ENCODE assay signal across 1 cellular context in the genomic region with DNA sequence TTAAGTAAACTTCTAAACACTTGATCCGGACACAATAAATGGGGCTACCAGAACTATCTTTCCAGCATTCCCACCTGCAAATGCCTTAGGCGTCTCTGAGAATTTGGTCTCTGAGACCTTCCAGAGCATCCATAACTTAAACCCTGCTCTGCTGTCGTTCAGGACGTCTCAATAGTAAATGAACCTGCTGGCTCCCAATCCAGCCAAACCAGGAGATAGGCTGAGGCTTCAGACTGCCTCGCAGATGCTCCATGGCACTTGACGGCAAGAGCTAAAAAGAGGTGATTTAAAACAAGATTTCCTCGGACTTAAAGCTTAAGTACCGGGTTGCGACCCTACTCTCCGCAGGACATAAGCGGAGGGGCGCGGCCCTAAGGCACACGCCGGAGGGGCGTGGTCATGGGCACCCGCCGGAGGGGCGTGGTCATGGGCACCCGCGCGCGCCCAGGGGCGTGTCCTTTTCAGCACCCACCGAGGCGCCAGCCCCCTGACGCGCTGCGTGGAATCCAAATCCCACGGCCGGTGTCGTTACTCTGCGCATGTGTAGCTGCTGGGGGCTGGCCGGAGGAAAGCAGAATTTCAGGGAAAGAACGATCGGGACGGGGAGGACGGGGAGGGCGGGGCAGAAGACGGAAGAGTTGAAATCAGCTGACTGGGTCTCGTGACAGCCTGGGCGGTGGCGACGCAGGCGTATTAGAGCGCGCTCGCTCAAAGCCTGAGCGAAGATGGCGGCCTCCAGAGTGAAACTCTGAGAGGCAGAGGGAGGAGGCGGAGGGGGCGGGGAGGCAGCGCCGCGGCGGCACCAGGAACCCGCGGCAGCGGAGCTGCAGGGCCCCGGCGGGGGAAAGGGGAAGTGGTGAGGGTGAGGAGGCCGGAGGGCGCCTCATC.
A peak's percentile ranks its signal among the peaks of the same experiment; 100 is the strongest.
TF ChIP-seq lines count a peak whose summit lies in the region.

A gene with protein sequence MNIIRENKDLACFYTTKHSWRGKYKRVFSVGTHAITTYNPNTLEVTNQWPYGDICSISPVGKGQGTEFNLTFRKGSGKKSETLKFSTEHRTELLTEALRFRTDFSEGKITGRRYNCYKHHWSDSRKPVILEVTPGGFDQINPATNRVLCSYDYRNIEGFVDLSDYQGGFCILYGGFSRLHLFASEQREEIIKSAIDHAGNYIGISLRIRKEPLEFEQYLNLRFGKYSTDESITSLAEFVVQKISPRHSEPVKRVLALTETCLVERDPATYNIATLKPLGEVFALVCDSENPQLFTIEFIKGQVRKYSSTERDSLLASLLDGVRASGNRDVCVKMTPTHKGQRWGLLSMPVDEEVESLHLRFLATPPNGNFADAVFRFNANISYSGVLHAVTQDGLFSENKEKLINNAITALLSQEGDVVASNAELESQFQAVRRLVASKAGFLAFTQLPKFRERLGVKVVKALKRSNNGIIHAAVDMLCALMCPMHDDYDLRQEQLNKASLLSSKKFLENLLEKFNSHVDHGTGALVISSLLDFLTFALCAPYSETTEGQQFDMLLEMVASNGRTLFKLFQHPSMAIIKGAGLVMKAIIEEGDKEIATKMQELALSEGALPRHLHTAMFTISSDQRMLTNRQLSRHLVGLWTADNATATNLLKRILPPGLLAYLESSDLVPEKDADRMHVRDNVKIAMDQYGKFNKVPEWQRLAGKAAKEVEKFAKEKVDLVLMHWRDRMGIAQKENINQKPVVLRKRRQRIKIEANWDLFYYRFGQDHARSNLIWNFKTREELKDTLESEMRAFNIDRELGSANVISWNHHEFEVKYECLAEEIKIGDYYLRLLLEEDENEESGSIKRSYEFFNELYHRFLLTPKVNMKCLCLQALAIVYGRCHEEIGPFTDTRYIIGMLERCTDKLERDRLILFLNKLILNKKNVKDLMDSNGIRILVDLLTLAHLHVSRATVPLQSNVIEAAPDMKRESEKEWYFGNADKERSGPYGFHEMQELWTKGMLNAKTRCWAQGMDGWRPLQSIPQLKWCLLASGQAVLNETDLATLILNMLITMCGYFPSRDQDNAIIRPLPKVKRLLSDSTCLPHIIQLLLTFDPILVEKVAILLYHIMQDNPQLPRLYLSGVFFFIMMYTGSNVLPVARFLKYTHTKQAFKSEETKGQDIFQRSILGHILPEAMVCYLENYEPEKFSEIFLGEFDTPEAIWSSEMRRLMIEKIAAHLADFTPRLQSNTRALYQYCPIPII (N-terminal part only) (plus strand): TSS at position 696 of the 888 bp plus-strand sequence. CDS start 17,049 bp downstream, outside the sequence.

TF ChIP-seq in HepG2, 621 proteins besides CTCF, POLR2A, EP300 and RAD21 (continued from another document and continues in another):
- TF ChIP-seq, protein P1, sequence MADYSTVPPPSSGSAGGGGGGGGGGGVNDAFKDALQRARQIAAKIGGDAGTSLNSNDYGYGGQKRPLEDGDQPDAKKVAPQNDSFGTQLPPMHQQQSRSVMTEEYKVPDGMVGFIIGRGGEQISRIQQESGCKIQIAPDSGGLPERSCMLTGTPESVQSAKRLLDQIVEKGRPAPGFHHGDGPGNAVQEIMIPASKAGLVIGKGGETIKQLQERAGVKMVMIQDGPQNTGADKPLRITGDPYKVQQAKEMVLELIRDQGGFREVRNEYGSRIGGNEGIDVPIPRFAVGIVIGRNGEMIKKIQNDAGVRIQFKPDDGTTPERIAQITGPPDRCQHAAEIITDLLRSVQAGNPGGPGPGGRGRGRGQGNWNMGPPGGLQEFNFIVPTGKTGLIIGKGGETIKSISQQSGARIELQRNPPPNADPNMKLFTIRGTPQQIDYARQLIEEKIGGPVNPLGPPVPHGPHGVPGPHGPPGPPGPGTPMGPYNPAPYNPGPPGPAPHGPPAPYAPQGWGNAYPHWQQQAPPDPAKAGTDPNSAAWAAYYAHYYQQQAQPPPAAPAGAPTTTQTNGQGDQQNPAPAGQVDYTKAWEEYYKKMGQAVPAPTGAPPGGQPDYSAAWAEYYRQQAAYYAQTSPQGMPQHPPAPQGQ (CRISPR knock-in tag; IDR thresholded peaks at IDR 0.05; ENCODE audit: borderline replicate concordance), result no peak
- TF ChIP-seq, protein P2, sequence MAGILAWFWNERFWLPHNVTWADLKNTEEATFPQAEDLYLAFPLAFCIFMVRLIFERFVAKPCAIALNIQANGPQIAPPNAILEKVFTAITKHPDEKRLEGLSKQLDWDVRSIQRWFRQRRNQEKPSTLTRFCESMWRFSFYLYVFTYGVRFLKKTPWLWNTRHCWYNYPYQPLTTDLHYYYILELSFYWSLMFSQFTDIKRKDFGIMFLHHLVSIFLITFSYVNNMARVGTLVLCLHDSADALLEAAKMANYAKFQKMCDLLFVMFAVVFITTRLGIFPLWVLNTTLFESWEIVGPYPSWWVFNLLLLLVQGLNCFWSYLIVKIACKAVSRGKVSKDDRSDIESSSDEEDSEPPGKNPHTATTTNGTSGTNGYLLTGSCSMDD (CRISPR knock-in tag; IDR thresholded peaks at IDR 0.05), result no peak
- TF ChIP-seq ZNF550 (CRISPR knock-in tag; IDR thresholded peaks at IDR 0.05; ENCODE audit: borderline replicate concordance) (no peak), NBN (conservative IDR thresholded peaks at IDR 0.05) (no peak), ZNF501 (CRISPR knock-in tag; IDR thresholded peaks at IDR 0.05) (peak; percentile 88), ADNP (CRISPR knock-in tag; IDR thresholded peaks at IDR 0.05) (no peak), ATRX (CRISPR knock-in tag; IDR thresholded peaks at IDR 0.05; ENCODE audit: borderline replicate concordance) (no peak), XBP1 (CRISPR knock-in tag; IDR thresholded peaks at IDR 0.05) (no peak), SP1 (IDR thresholded peaks at IDR 0.05) (no peak), SP1 (CRISPR knock-in tag; IDR thresholded peaks at IDR 0.05) (peak; percentile 88), ZNF589 (CRISPR knock-in tag; conservative IDR thresholded peaks at IDR 0.05) (no peak), ZNF33A (CRISPR knock-in tag; IDR thresholded peaks at IDR 0.05; ENCODE audit: borderline replicate concordance) (0 out of 2 replicates have a peak, but pooled peaks have one; percentile 57), CREB1 (IDR thresholded peaks at IDR 0.05) (0 out of 2 replicates have a peak, but pooled peaks have one; percentile 1), CREB1 (CRISPR knock-in tag; IDR thresholded peaks at IDR 0.05) (no peak), ZKSCAN8 (CRISPR knock-in tag; IDR thresholded peaks at IDR 0.05; ENCODE audit: borderline replicate concordance) (0 out of 2 replicates have a peak, but pooled peaks have one; percentile 8), GATAD1 (CRISPR knock-in tag; IDR thresholded peaks at IDR 0.05) (peak; percentile 91), ZNF251 (CRISPR knock-in tag; IDR thresholded peaks at IDR 0.05) (no peak), ZNF567 (CRISPR knock-in tag; IDR thresholded peaks at IDR 0.05; ENCODE audit: borderline replicate concordance) (peak; percentile 60; the same call in 1 of the 2 replicates), ZNF30 (CRISPR knock-in tag; IDR thresholded peaks at IDR 0.05) (no peak), PHF21A (CRISPR knock-in tag; IDR thresholded peaks at IDR 0.05) (no peak), ZNF333 (CRISPR knock-in tag; IDR thresholded peaks at IDR 0.05; ENCODE audit: borderline replicate concordance) (no peak), IKZF1 (IDR thresholded peaks at IDR 0.05) (no peak), ZNF878 (CRISPR knock-in tag; IDR thresholded peaks at IDR 0.05) (no peak), CC2D1A (CRISPR knock-in tag; IDR thresholded peaks at IDR 0.05) (no peak), BORCS8-MEF2B (CRISPR knock-in tag; IDR thresholded peaks at IDR 0.05) (0 out of 2 replicates have a peak, but pooled peaks have one; percentile 68), KLF12 (CRISPR knock-in tag; IDR thresholded peaks at IDR 0.05; ENCODE audit: borderline replicate concordance) (peak; percentile 79), STAG1 (CRISPR knock-in tag; IDR thresholded peaks at IDR 0.05) (no peak), SP4 (CRISPR knock-in tag; IDR thresholded peaks at IDR 0.05) (peak; percentile 91), ZNF678 (CRISPR knock-in tag; IDR thresholded peaks at IDR 0.05) (no peak), ZBTB20 (CRISPR knock-in tag; IDR thresholded peaks at IDR 0.05; ENCODE audit: borderline replicate concordance, low read depth) (peak; percentile 14; the same call in 1 of the 2 replicates), TEAD2 (CRISPR knock-in tag; IDR thresholded peaks at IDR 0.05) (no peak), PHF8 (CRISPR knock-in tag; IDR thresholded peaks at IDR 0.05) (peak; percentile 78)
- TF ChIP-seq, protein P3, sequence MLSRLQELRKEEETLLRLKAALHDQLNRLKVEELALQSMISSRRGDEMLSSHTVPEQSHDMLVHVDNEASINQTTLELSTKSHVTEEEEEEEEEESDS (CRISPR knock-in tag; IDR thresholded peaks at IDR 0.05; ENCODE audit: borderline replicate concordance), result no peak
- TF ChIP-seq, protein P4, sequence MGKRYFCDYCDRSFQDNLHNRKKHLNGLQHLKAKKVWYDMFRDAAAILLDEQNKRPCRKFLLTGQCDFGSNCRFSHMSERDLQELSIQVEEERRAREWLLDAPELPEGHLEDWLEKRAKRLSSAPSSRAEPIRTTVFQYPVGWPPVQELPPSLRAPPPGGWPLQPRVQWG (CRISPR knock-in tag; IDR thresholded peaks at IDR 0.05; ENCODE audit: borderline replicate concordance, low read depth), result no peak
- TF ChIP-seq, protein P5, sequence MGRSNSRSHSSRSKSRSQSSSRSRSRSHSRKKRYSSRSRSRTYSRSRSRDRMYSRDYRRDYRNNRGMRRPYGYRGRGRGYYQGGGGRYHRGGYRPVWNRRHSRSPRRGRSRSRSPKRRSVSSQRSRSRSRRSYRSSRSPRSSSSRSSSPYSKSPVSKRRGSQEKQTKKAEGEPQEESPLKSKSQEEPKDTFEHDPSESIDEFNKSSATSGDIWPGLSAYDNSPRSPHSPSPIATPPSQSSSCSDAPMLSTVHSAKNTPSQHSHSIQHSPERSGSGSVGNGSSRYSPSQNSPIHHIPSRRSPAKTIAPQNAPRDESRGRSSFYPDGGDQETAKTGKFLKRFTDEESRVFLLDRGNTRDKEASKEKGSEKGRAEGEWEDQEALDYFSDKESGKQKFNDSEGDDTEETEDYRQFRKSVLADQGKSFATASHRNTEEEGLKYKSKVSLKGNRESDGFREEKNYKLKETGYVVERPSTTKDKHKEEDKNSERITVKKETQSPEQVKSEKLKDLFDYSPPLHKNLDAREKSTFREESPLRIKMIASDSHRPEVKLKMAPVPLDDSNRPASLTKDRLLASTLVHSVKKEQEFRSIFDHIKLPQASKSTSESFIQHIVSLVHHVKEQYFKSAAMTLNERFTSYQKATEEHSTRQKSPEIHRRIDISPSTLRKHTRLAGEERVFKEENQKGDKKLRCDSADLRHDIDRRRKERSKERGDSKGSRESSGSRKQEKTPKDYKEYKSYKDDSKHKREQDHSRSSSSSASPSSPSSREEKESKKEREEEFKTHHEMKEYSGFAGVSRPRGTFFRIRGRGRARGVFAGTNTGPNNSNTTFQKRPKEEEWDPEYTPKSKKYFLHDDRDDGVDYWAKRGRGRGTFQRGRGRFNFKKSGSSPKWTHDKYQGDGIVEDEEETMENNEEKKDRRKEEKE (IDR thresholded peaks at IDR 0.05), result no peak
- TF ChIP-seq, protein P6, sequence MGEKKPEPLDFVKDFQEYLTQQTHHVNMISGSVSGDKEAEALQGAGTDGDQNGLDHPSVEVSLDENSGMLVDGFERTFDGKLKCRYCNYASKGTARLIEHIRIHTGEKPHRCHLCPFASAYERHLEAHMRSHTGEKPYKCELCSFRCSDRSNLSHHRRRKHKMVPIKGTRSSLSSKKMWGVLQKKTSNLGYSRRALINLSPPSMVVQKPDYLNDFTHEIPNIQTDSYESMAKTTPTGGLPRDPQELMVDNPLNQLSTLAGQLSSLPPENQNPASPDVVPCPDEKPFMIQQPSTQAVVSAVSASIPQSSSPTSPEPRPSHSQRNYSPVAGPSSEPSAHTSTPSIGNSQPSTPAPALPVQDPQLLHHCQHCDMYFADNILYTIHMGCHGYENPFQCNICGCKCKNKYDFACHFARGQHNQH (CRISPR knock-in tag; IDR thresholded peaks at IDR 0.05), result no peak; the same call in 1 of the 2 replicates
- TF ChIP-seq, protein P7, sequence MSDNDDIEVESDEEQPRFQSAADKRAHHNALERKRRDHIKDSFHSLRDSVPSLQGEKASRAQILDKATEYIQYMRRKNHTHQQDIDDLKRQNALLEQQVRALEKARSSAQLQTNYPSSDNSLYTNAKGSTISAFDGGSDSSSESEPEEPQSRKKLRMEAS (IDR thresholded peaks at IDR 0.05), result peak; percentile 27; the same call in 1 of the 2 replicates
- TF ChIP-seq, protein P8, sequence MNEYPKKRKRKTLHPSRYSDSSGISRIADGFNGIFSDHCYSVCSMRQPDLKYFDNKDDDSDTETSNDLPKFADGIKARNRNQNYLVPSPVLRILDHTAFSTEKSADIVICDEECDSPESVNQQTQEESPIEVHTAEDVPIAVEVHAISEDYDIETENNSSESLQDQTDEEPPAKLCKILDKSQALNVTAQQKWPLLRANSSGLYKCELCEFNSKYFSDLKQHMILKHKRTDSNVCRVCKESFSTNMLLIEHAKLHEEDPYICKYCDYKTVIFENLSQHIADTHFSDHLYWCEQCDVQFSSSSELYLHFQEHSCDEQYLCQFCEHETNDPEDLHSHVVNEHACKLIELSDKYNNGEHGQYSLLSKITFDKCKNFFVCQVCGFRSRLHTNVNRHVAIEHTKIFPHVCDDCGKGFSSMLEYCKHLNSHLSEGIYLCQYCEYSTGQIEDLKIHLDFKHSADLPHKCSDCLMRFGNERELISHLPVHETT (CRISPR knock-in tag; conservative IDR thresholded peaks at IDR 0.05), result 0 out of 2 replicates have a peak, but pooled peaks have one; percentile 37
- TF ChIP-seq, protein P9, sequence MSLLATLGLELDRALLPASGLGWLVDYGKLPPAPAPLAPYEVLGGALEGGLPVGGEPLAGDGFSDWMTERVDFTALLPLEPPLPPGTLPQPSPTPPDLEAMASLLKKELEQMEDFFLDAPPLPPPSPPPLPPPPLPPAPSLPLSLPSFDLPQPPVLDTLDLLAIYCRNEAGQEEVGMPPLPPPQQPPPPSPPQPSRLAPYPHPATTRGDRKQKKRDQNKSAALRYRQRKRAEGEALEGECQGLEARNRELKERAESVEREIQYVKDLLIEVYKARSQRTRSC (CRISPR knock-in tag; IDR thresholded peaks at IDR 0.05; ENCODE audit: low read depth), result no peak
- TF ChIP-seq, protein P10, sequence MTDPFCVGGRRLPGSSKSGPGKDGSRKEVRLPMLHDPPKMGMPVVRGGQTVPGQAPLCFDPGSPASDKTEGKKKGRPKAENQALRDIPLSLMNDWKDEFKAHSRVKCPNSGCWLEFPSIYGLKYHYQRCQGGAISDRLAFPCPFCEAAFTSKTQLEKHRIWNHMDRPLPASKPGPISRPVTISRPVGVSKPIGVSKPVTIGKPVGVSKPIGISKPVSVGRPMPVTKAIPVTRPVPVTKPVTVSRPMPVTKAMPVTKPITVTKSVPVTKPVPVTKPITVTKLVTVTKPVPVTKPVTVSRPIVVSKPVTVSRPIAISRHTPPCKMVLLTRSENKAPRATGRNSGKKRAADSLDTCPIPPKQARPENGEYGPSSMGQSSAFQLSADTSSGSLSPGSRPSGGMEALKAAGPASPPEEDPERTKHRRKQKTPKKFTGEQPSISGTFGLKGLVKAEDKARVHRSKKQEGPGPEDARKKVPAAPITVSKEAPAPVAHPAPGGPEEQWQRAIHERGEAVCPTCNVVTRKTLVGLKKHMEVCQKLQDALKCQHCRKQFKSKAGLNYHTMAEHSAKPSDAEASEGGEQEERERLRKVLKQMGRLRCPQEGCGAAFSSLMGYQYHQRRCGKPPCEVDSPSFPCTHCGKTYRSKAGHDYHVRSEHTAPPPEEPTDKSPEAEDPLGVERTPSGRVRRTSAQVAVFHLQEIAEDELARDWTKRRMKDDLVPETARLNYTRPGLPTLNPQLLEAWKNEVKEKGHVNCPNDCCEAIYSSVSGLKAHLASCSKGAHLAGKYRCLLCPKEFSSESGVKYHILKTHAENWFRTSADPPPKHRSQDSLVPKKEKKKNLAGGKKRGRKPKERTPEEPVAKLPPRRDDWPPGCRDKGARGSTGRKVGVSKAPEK (CRISPR knock-in tag; IDR thresholded peaks at IDR 0.05; ENCODE audit: borderline replicate concordance), result no peak
